Comparison of ENCODE assay signal across 17 cellular contexts in the genomic region with DNA sequence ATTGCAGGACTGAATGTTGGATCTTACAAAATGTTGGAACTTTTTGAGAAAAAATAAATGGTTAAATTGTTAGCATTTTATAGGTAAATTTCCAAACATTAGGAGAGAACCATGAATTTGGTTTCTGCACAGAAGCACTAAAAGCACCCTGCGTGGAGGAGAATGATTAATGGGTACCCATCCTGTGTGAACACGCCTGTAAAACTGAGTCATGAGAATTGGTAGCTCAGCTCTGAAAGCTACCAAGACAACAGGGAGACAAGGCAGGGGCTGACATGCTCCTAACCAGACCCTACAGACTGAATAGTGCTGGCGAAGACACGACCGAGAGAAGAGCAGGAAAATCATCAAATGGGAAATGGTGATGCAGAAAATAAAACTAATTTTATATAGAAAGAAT. TPM values are rescaled to one million over a fixed set of nuclear protein-coding genes. Genes with fewer than 3 reads are reported as not detected.
DNase-seq lines count a peak whose midpoint lies in the region; ATAC-seq, FAIRE-seq and TF ChIP-seq lines count a peak whose summit lies in the region.
"Had no signal": no experiment of that assay in that cellular context is flagged by ENCODE, and none has a peak within 500 bp of the region (broad histone marks: within the 10 kb centered on the region; RNA-seq: fewer than 3 reads in every experiment).

No MANE protein-coding gene starts in this region.

- peak overlapping the region; percentile 57 for H3K27ac Mint-ChIP-seq in MCF 10A (ENCODE audit: low read depth, unreplicated experiment)
- H3K27ac Mint-ChIP-seq in stimulated activated memory B cell treated with anti-CD40 and anti-IgM and Interleukin-4, amounts not matched to agents 10 μg/mL and 1 μg/mL and 100 μg/mL, for 72 hours, result no peak overlapping the region
- H3K27ac Mint-ChIP-seq: activated CD4-positive, alpha-beta memory T cell treated with anti-CD3 and anti-CD28 coated beads, Interleukin-2, amount 10 ng/mL, durations not matched to agents 7 days and 5 days; activated T-cell treated with anti-CD3 and anti-CD28 coated beads, Interleukin-2, amount 50 U/mL, for 72 hours had no signal

- H3K36me3 ChIP-seq in breast epithelium (no peaks in the 10 kb centered on the region), bronchial epithelial cell (ENCODE audit: control insufficient read depth, insufficient read depth, low read length) (no peaks in the 10 kb centered on the region)
- H3K36me3 ChIP-seq: heart right ventricle, thoracic aorta had no signal

- DNase-seq in MCF 10A (ENCODE audit: unreplicated experiment) (peak; percentile 35), breast epithelium (ENCODE audit: low spot score in 2 of 2) (no peak), bronchial epithelial cell (ENCODE audit: low read depth) (peak; percentile 94), kidney glomerular epithelial cell (lab: John Stamatoyannopoulos, UW) (peak; percentile 45), urothelium cell line (ENCODE audit: low spot score) (peak; percentile 29), NCI-H345 (lab: John Stamatoyannopoulos, UW) (no peak), NCI-H2196 treated with DMSO at 0.1 percent for 48 hours (lab: John Stamatoyannopoulos, UW; ENCODE audit: unreplicated experiment) (no peak)
- DNase-seq: activated CD4-positive, alpha-beta memory T cell treated with anti-CD3 and anti-CD28 coated beads, Interleukin-2, amount 10 ng/mL, durations not matched to agents 7 days and 5 days; activated naive CD8-positive, alpha-beta T cell treated with anti-CD3 and anti-CD28 coated beads, Interleukin-2, amount 10 ng/mL, durations not matched to agents 7 days and 5 days; activated T-cell treated with anti-CD3 and anti-CD28 coated beads, Interleukin-2, amount 50 U/mL, for 72 hours; dorsolateral prefrontal cortex; heart right ventricle; NCI-H1436 had no signal

- H3K27me3 ChIP-seq in breast epithelium, result no peaks in the 10 kb centered on the region
- H3K27me3 ChIP-seq in bronchial epithelial cell (ENCODE audit: control insufficient read depth, insufficient read depth, low read length), result no peaks in the 10 kb centered on the region

- no peak overlapping the region for H3K4me3 Mint-ChIP-seq in MCF 10A (ENCODE audit: unreplicated experiment)
- no peak overlapping the region for H3K4me3 Mint-ChIP-seq in stimulated activated memory B cell treated with anti-CD40 and anti-IgM and Interleukin-4, amounts not matched to agents 10 μg/mL and 1 μg/mL and 100 μg/mL, for 72 hours
- H3K4me3 Mint-ChIP-seq: activated CD4-positive, alpha-beta memory T cell treated with anti-CD3 and anti-CD28 coated beads, Interleukin-2, amount 10 ng/mL, durations not matched to agents 7 days and 5 days; activated naive CD8-positive, alpha-beta T cell treated with anti-CD3 and anti-CD28 coated beads, Interleukin-2, amount 10 ng/mL, durations not matched to agents 7 days and 5 days; activated T-cell treated with anti-CD3 and anti-CD28 coated beads, Interleukin-2, amount 50 U/mL, for 72 hours had no signal

- H3K27ac ChIP-seq in breast epithelium, result no peak overlapping the region
- H3K27ac ChIP-seq: C4-2B, dorsolateral prefrontal cortex, thoracic aorta had no signal

- BruUV-seq in MCF 10A (replicated peaks; lab: Mats Ljungman, UMichigan), result no TSS peak

- no peak for FAIRE-seq in bronchial epithelial cell (lab: Jason Lieb, UNC)
- FAIRE-seq in urothelium cell line (lab: Jason Lieb, UNC), result no peak
- FAIRE-seq: GM12892 had no signal

- no peak for TF ChIP-seq POLR2A in breast epithelium (IDR thresholded peaks at IDR 0.05)

- H3K27me3 Mint-ChIP-seq in MCF 10A (ENCODE audit: insufficient read depth, unreplicated experiment), result no peaks in the 10 kb centered on the region
- no peaks in the 10 kb centered on the region for H3K27me3 Mint-ChIP-seq in stimulated activated memory B cell treated with anti-CD40 and anti-IgM and Interleukin-4, amounts not matched to agents 10 μg/mL and 1 μg/mL and 100 μg/mL, for 72 hours

- peaks cover 19% of the 10 kb centered on the region for H3K4me1 Mint-ChIP-seq in MCF 10A (ENCODE audit: insufficient read depth, unreplicated experiment)
- H3K4me1 Mint-ChIP-seq in stimulated activated memory B cell treated with anti-CD40 and anti-IgM and Interleukin-4, amounts not matched to agents 10 μg/mL and 1 μg/mL and 100 μg/mL, for 72 hours, result peaks cover 25% of the 10 kb centered on the region

- H3K36me3 Mint-ChIP-seq in MCF 10A (ENCODE audit: insufficient read depth, unreplicated experiment), result no peaks in the 10 kb centered on the region
- no peaks in the 10 kb centered on the region for H3K36me3 Mint-ChIP-seq in stimulated activated memory B cell treated with anti-CD40 and anti-IgM and Interleukin-4, amounts not matched to agents 10 μg/mL and 1 μg/mL and 100 μg/mL, for 72 hours

- ATAC-seq in stimulated activated memory B cell treated with anti-CD40 and anti-IgM and Interleukin-4, amounts not matched to agents 10 μg/mL and 1 μg/mL and 100 μg/mL, for 72 hours, result no peak
- ATAC-seq: activated T-cell treated with anti-CD3 and anti-CD28 coated beads, Interleukin-2, amount 50 U/mL, for 72 hours had no signal

- intact Hi-C loops in MCF 10A (cut with micrococcal nuclease) (no loop called here), breast epithelium (cut with DNase I; ENCODE audit: low total_unique reads) (no loop called here)

- H3K4me1 ChIP-seq in breast epithelium, result no peaks in the 10 kb centered on the region

- CTCF ChIA-PET in MCF 10A (lab: Yijun Ruan, JAX), result interaction anchor here (1.3 kb wide), 1 partner anchor 104 kb away, joined by 4 read pairs; no protein-coding TSS in a partner anchor

- POLR2A ChIA-PET in MCF 10A (lab: Yijun Ruan, JAX), result interaction anchor here (0.7 to 0.8 kb wide), 2 partner anchors 22 to 344 kb away, joined by 3 read pairs; no protein-coding TSS in a partner anchor

- H3K9me3 ChIP-seq in breast epithelium, result no peaks in the 10 kb centered on the region
- H3K9me3 ChIP-seq: heart right ventricle, thoracic aorta had no signal

- H3K9me3 Mint-ChIP-seq in MCF 10A (ENCODE audit: unreplicated experiment), result no peaks in the 10 kb centered on the region
- H3K9me3 Mint-ChIP-seq in stimulated activated memory B cell treated with anti-CD40 and anti-IgM and Interleukin-4, amounts not matched to agents 10 μg/mL and 1 μg/mL and 100 μg/mL, for 72 hours, result no peaks in the 10 kb centered on the region
- H3K9me3 Mint-ChIP-seq: activated CD4-positive, alpha-beta memory T cell treated with anti-CD3 and anti-CD28 coated beads, Interleukin-2, amount 10 ng/mL, durations not matched to agents 7 days and 5 days; activated T-cell treated with anti-CD3 and anti-CD28 coated beads, Interleukin-2, amount 50 U/mL, for 72 hours had no signal

- no peak for TF ChIP-seq CTCF in MCF 10A (IDR thresholded peaks at IDR 0.05; ENCODE audit: unreplicated experiment)
- TF ChIP-seq CTCF in breast epithelium (IDR thresholded peaks at IDR 0.05), result no peak
- TF ChIP-seq CTCF in bronchial epithelial cell (IDR thresholded peaks at IDR 0.05; ENCODE audit: insufficient read depth, low read length, severe bottlenecking), result no peak

- no peak overlapping the region for H3K4me3 ChIP-seq in breast epithelium
- H3K4me3 ChIP-seq in bronchial epithelial cell (ENCODE audit: low read depth, low read length), result no peak overlapping the region
- H3K4me3 ChIP-seq: dorsolateral prefrontal cortex, heart right ventricle, thoracic aorta had no signal

RNA-seq across cellular contexts. Expression of a gene that starts 32.4 kb away (rescaled TPM):
- total RNA-seq in MCF 10A (2022), result 11.4 and 13.0 TPM in 2 replicates
- 10 to 100 TPM; 31.5 to 46.9 (median 35.7) TPM for total RNA-seq in breast epithelium
- 6.6 and 8.7 TPM in 2 replicates for total RNA-seq in bronchial epithelial cell

Comparison
In these comparisons a context has a peak if more than half of its experiments do, and no peak if none do; other contexts are left out.
1. DNase-seq: peak in MCF 10A (single experiment), bronchial epithelial cell (single experiment), kidney glomerular epithelial cell (single experiment) and urothelium cell line (single experiment); none in breast epithelium (0 of 2), NCI-H345 (single experiment) and NCI-H2196 treated with DMSO at 0.1 percent for 48 hours (single experiment).